ENCODE assay signal across 13 cellular contexts in the genomic region with DNA sequence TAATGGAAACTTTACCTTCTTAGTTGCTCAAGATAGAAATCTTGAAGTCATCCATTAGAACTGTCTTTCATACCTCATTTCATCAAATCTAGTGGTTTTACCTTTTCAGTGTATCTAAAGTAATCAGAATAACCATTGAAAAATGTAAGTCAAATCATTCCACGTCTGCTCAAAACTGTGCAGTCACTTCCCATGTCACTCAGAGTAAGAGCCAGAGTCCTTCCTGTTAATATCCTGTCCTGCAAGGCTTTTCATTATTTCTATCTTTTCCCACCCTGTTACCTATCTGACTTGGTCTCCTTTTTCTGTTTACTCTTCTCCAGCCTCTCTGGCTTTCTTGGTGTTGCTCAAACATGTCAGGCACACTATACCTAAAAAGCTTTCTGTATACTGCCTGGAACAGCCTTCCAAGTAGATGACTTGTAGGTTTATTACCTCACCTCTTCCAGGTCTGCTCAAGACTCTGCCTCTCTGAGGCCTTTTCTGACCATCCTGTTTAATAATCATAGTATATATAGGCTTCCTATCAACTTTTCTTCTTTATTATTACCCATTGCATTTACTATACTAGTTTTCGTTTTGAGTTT. TPM values are rescaled to one million over a fixed set of nuclear protein-coding genes. Genes with fewer than 3 reads are reported as not detected.
DNase-seq lines count a peak whose midpoint lies in the region; ATAC-seq and TF ChIP-seq lines count a peak whose summit lies in the region.
"Had no signal": no experiment of that assay in that cellular context is flagged by ENCODE, and none has a peak within 500 bp of the region (broad histone marks: within the 10 kb centered on the region; RNA-seq: fewer than 3 reads in every experiment).

No MANE protein-coding gene starts in this region.

- peak overlapping the region; percentile 20 to 50 for H3K4me3 Mint-ChIP-seq in activated T-cell treated with anti-CD3 and anti-CD28 coated beads, Interleukin-2, amount 50 U/mL, for 72 hours
- H3K4me3 Mint-ChIP-seq in WTC11, result peak overlapping the region; percentile 7
- no peak overlapping the region for H3K4me3 Mint-ChIP-seq in stimulated activated memory B cell treated with anti-CD40 and anti-IgM and Interleukin-4, amounts not matched to agents 10 μg/mL and 1 μg/mL and 100 μg/mL, for 72 hours

- peaks cover 8% of the 10 kb centered on the region for H3K4me1 ChIP-seq in hepatocyte (ENCODE audit: insufficient read depth)

- H3K9me2 ChIP-seq in hepatocyte (replicated peaks; ENCODE audit: insufficient read depth), result no peaks in the 10 kb centered on the region

- H3K36me3 Mint-ChIP-seq in activated T-cell treated with anti-CD3 and anti-CD28 coated beads, Interleukin-2, amount 50 U/mL, for 72 hours (ENCODE audit: insufficient read depth in 2 of 2), result peaks cover 27 to 41% of the 10 kb centered on the region in 2 donors
- peaks cover 57% of the 10 kb centered on the region for H3K36me3 Mint-ChIP-seq in WTC11
- peaks cover 43% of the 10 kb centered on the region for H3K36me3 Mint-ChIP-seq in stimulated activated memory B cell treated with anti-CD40 and anti-IgM and Interleukin-4, amounts not matched to agents 10 μg/mL and 1 μg/mL and 100 μg/mL, for 72 hours

- H3K4me3 ChIP-seq in hepatocyte, result no peak overlapping the region
- H3K4me3 ChIP-seq: HAP-1 had no signal

- 72% methylated on average over 2 of the region's 2 CpGs for WGBS in hepatocyte (ENCODE audit: low lambda C conversion rate, missing lambda C conversion rate)

- no peaks in the 10 kb centered on the region for H3K9me3 ChIP-seq in hepatocyte (ENCODE audit: low read depth)

- H3K4me1 Mint-ChIP-seq in activated T-cell treated with anti-CD3 and anti-CD28 coated beads, Interleukin-2, amount 50 U/mL, for 72 hours (ENCODE audit: low read depth), result peaks cover 27% of the 10 kb centered on the region
- peaks cover 23% of the 10 kb centered on the region for H3K4me1 Mint-ChIP-seq in WTC11
- peaks cover 27% of the 10 kb centered on the region for H3K4me1 Mint-ChIP-seq in stimulated activated memory B cell treated with anti-CD40 and anti-IgM and Interleukin-4, amounts not matched to agents 10 μg/mL and 1 μg/mL and 100 μg/mL, for 72 hours

- ATAC-seq in activated T-cell treated with anti-CD3 and anti-CD28 coated beads, Interleukin-2, amount 50 U/mL, for 72 hours (replicated peaks in 1 of 2), result no peak
- no peak for ATAC-seq in WTC11
- no peak for ATAC-seq in stimulated activated memory B cell treated with anti-CD40 and anti-IgM and Interleukin-4, amounts not matched to agents 10 μg/mL and 1 μg/mL and 100 μg/mL, for 72 hours
- no peak for ATAC-seq in GM18873 (IDR thresholded peaks at IDR 0.05; ENCODE audit: low FRiP score, unreplicated experiment)
- ATAC-seq: T-cell had no signal

- peak overlapping the region; percentile 30 for H3K27ac Mint-ChIP-seq in activated T-cell treated with anti-CD3 and anti-CD28 coated beads, Interleukin-2, amount 50 U/mL, for 72 hours
- no peak overlapping the region for H3K27ac Mint-ChIP-seq in WTC11
- peak overlapping the region; percentile 2 for H3K27ac Mint-ChIP-seq in stimulated activated memory B cell treated with anti-CD40 and anti-IgM and Interleukin-4, amounts not matched to agents 10 μg/mL and 1 μg/mL and 100 μg/mL, for 72 hours

- no peaks in the 10 kb centered on the region for H3K36me3 ChIP-seq in hepatocyte (replicated peaks; ENCODE audit: insufficient read depth, low read depth)

- in situ Hi-C loops in G401 (cut with HindIII; ENCODE audit: low sequenced_read_pairs), result no loop called here

- H3K4me2 ChIP-seq in hepatocyte, result peak overlapping the region; percentile 38

- H3K27me3 Mint-ChIP-seq in activated T-cell treated with anti-CD3 and anti-CD28 coated beads, Interleukin-2, amount 50 U/mL, for 72 hours (ENCODE audit: low read depth), result no peaks in the 10 kb centered on the region
- H3K27me3 Mint-ChIP-seq in WTC11 (ENCODE audit: low read depth), result no peaks in the 10 kb centered on the region
- H3K27me3 Mint-ChIP-seq in stimulated activated memory B cell treated with anti-CD40 and anti-IgM and Interleukin-4, amounts not matched to agents 10 μg/mL and 1 μg/mL and 100 μg/mL, for 72 hours, result no peaks in the 10 kb centered on the region
- H3K27me3 Mint-ChIP-seq: T-cell had no signal

- no peak for DNase-seq in activated T-cell treated with anti-CD3 and anti-CD28 coated beads, Interleukin-2, amount 50 U/mL, for 72 hours
- no peak for DNase-seq in activated T-cell treated with anti-CD3 and anti-CD28 coated beads for 4 hours
- DNase-seq in WTC11 (ENCODE audit: low spot score), result no peak
- DNase-seq in hepatocyte (ENCODE audit: low spot score), result no peak
- DNase-seq in NCI-H524 treated with DMSO at 0.1 percent for 48 hours (lab: John Stamatoyannopoulos, UW), result no peak
- no peak for DNase-seq in G401 (ENCODE audit: low spot score)
- DNase-seq: activated CD8-positive, alpha-beta memory T cell treated with anti-CD3 and anti-CD28 coated beads for 24 hours; DMS79 treated with DMSO at 0.1 percent for 48 hours; NCI-H2029; T-cell had no signal

- H3K27ac ChIP-seq in hepatocyte, result no peak overlapping the region

- CTCF ChIA-PET in WTC11 (lab: Charles Lee), result no interaction called here

- peaks cover 73% of the 10 kb centered on the region for H3K79me2 ChIP-seq in hepatocyte

- H3K27me3 ChIP-seq in hepatocyte, result no peaks in the 10 kb centered on the region

- POLR2A ChIA-PET in WTC11 (lab: Charles Lee), result no interaction called here

- H4K20me1 ChIP-seq in hepatocyte (ENCODE audit: insufficient read depth, poor library complexity, severe bottlenecking), result peaks cover 5% of the 10 kb centered on the region

- TF ChIP-seq CTCF in WTC11 (IDR thresholded peaks at IDR 0.05), result no peak
- TF ChIP-seq CTCF in hepatocyte (IDR thresholded peaks at IDR 0.05; ENCODE audit: poor library complexity), result no peak

- no peak overlapping the region for H2AFZ ChIP-seq in hepatocyte

- peaks cover 0 to 9% of the 10 kb centered on the region in 2 donors for H3K9me3 Mint-ChIP-seq in activated T-cell treated with anti-CD3 and anti-CD28 coated beads, Interleukin-2, amount 50 U/mL, for 72 hours
- H3K9me3 Mint-ChIP-seq in WTC11, result peaks cover 29% of the 10 kb centered on the region
- H3K9me3 Mint-ChIP-seq in stimulated activated memory B cell treated with anti-CD40 and anti-IgM and Interleukin-4, amounts not matched to agents 10 μg/mL and 1 μg/mL and 100 μg/mL, for 72 hours, result no peaks in the 10 kb centered on the region

TF ChIP-seq in WTC11, 78 proteins besides CTCF, POLR2A, EP300 and RAD21 (continues in another document):
- TF ChIP-seq TEAD4 (CRISPR knock-in tag; IDR thresholded peaks at IDR 0.05), result no peak
- TF ChIP-seq, protein P1, sequence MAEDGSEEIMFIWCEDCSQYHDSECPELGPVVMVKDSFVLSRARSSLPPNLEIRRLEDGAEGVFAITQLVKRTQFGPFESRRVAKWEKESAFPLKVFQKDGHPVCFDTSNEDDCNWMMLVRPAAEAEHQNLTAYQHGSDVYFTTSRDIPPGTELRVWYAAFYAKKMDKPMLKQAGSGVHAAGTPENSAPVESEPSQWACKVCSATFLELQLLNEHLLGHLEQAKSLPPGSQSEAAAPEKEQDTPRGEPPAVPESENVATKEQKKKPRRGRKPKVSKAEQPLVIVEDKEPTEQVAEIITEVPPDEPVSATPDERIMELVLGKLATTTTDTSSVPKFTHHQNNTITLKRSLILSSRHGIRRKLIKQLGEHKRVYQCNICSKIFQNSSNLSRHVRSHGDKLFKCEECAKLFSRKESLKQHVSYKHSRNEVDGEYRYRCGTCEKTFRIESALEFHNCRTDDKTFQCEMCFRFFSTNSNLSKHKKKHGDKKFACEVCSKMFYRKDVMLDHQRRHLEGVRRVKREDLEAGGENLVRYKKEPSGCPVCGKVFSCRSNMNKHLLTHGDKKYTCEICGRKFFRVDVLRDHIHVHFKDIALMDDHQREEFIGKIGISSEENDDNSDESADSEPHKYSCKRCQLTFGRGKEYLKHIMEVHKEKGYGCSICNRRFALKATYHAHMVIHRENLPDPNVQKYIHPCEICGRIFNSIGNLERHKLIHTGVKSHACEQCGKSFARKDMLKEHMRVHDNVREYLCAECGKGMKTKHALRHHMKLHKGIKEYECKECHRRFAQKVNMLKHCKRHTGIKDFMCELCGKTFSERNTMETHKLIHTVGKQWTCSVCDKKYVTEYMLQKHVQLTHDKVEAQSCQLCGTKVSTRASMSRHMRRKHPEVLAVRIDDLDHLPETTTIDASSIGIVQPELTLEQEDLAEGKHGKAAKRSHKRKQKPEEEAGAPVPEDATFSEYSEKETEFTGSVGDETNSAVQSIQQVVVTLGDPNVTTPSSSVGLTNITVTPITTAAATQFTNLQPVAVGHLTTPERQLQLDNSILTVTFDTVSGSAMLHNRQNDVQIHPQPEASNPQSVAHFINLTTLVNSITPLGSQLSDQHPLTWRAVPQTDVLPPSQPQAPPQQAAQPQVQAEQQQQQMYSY (CRISPR knock-in tag; IDR thresholded peaks at IDR 0.05), result no peak
- no peak for TF ChIP-seq NR2C2 (CRISPR knock-in tag; IDR thresholded peaks at IDR 0.05)

RNA-seq across cellular contexts. Expression of a gene that starts 3.4 kb away (rescaled TPM):
- 10 to 100 TPM; 16.3 to 19.1 TPM for total RNA-seq in activated T-cell treated with anti-CD3 and anti-CD28 coated beads, Interleukin-2, amount 50 U/mL, for 72 hours
- total RNA-seq in WTC11 (2021), result 25.8 to 29.9 TPM (median 26.5 TPM) in 3 replicates
- 10.5 and 12.1 TPM in 2 replicates for total RNA-seq in hepatocyte
- 6.2 and 6.8 TPM in 2 replicates for polyA plus RNA-seq in hepatocyte
- total RNA-seq in G401 (2014; rRNA removed; shearing (Covaris generic)), result 5.6 and 6.3 TPM in 2 replicates

RNA-seq across cellular contexts. Expression of a gene that starts 40.8 kb away (rescaled TPM):
- total RNA-seq in activated T-cell treated with anti-CD3 and anti-CD28 coated beads, Interleukin-2, amount 50 U/mL, for 72 hours, result 10 to 100 TPM; 13.3 to 14.7 TPM
- total RNA-seq in WTC11 (2021) (13.5 to 15.2 TPM (median 13.8 TPM) in 3 replicates), hepatocyte (10.1 and 14.6 TPM in 2 replicates)
- 5.0 and 5.3 TPM in 2 replicates for polyA plus RNA-seq in hepatocyte
- 3.7 and 7.4 TPM in 2 replicates for total RNA-seq in G401 (2014; rRNA removed; shearing (Covaris generic))

RNA-seq across cellular contexts. Expression of a gene that starts 40.9 kb away (rescaled TPM):
- total RNA-seq in activated T-cell treated with anti-CD3 and anti-CD28 coated beads, Interleukin-2, amount 50 U/mL, for 72 hours, result 10 to 100 TPM; 30.4 to 34.6 TPM
- total RNA-seq in WTC11 (2021), result 25.0 to 29.3 TPM (median 27.0 TPM) in 3 replicates
- 33.0 and 35.7 TPM in 2 replicates for total RNA-seq in hepatocyte
- polyA plus RNA-seq in hepatocyte, result 21.7 and 26.3 TPM in 2 replicates
- total RNA-seq in G401 (2014; rRNA removed; shearing (Covaris generic)), result 20.3 and 29.3 TPM in 2 replicates
